Comparison of ENCODE assay signal across 22 cellular contexts in genomic region chr2:168969865-168970264, GRCh38.
A peak's percentile ranks its signal among the peaks of the same experiment; 100 is the strongest.
DNase-seq lines count a peak whose midpoint lies in the region; ATAC-seq, FAIRE-seq and TF ChIP-seq lines count a peak whose summit lies in the region.
"Had no signal": no experiment of that assay in that cellular context is flagged by ENCODE, and none has a peak within 500 bp of the region (broad histone marks: within the 10 kb centered on the region; RNA-seq: fewer than 3 reads in every experiment).

No MANE protein-coding gene starts in this region.

- no peaks in the 10 kb centered on the region for H3K36me3 Mint-ChIP-seq in nephron progenitor cell (ENCODE audit: low read depth)
- H3K36me3 Mint-ChIP-seq: CD8-positive, alpha-beta T cell had no signal

- peak; percentile 29 for FAIRE-seq in K562 (lab: Jason Lieb, UNC)
- FAIRE-seq: A204.1, D721Med, G401.6, GM12891, GM19239 had no signal

- DNase-seq in IMR-90 (no peak), K562 (ENCODE audit: extremely low read depth in 1 of 4, low spot score in 3 of 4) (no peak), nephron progenitor cell (no peak), brain microvascular endothelial cell (no peak), thyroid gland (no peak)
- DNase-seq in effector CD4-positive, alpha-beta T cell = no peak
- DNase-seq: 8988T; ACHN; Caco-2; Calu3; CD4-positive, alpha-beta T cell; CD8-positive, alpha-beta T cell; DMS79 treated with DMSO at 0.1 percent for 48 hours; GF-D8 had no signal

- BruUV-seq in IMR-90 (replicated peaks; lab: Mats Ljungman, UMichigan) = no TSS peak
- BruUV-seq in K562 (replicated peaks; lab: Mats Ljungman, UMichigan) = no TSS peak

- no peaks in the 10 kb centered on the region for H3K9me3 ChIP-seq in IMR-90 (ENCODE audit: control insufficient read depth, insufficient read depth, low read length)
- H3K9me3 ChIP-seq in K562 (replicated peaks; ENCODE audit: control insufficient read depth, insufficient read depth, low read depth, low read length) = no peaks in the 10 kb centered on the region
- no peaks in the 10 kb centered on the region for H3K9me3 ChIP-seq in thyroid gland
- H3K9me3 ChIP-seq: BLaER1 treated with 17β-estradiol and CSF1 and Interleukin-3, amounts not matched to agents 10 nM and 100 nM; Caco-2 had no signal

- no peaks in the 10 kb centered on the region for H3K9me1 ChIP-seq in IMR-90 (ENCODE audit: insufficient read depth, low read length)
- H3K9me1 ChIP-seq in K562 (ENCODE audit: control insufficient read depth, insufficient read depth, low read length) = no peaks in the 10 kb centered on the region

- H3K23ac ChIP-seq in IMR-90 (ENCODE audit: low read depth, low read length) = no peak overlapping the region

- H3K27ac ChIP-seq in IMR-90 (ENCODE audit: insufficient read depth, low read length) = no peak overlapping the region
- H3K27ac ChIP-seq in K562 (ENCODE audit: extremely low read depth, low read depth, low read length) = no peak overlapping the region
- H3K27ac ChIP-seq in brain microvascular endothelial cell = no peak overlapping the region
- H3K27ac ChIP-seq in thyroid gland = no peak overlapping the region
- H3K27ac ChIP-seq: C4-2B had no signal

- H2AFZ ChIP-seq in IMR-90 (replicated peaks; ENCODE audit: low read length, poor library complexity) (no peak overlapping the region), K562 (ENCODE audit: low read depth, low read length) (peak overlapping the region; percentile 36; the same call in 1 of the 2 replicates)

- CTCF ChIA-PET in IMR-90 (lab: Yijun Ruan, JAX) (interaction anchor here (0.6 kb wide), 1 partner anchor 8 kb away, joined by 5 read pairs; no protein-coding TSS in a partner anchor), K562 (lab: Yijun Ruan, JAX; ENCODE audit: low intra/inter-chr PET ratio) (no interaction called here)

- no peak for TF ChIP-seq POLR2A in IMR-90 (IDR thresholded peaks at IDR 0.05; ENCODE audit: low read depth, low read length)
- no peak for TF ChIP-seq POLR2A in K562 (conservative IDR thresholded peaks at IDR 0.05)
- no peak for TF ChIP-seq POLR2A in thyroid gland (IDR thresholded peaks at IDR 0.05)

- no peak overlapping the region for H3K18ac ChIP-seq in IMR-90 (ENCODE audit: low read depth, low read length)

- no peak overlapping the region for H2AK9ac ChIP-seq in IMR-90 (replicated peaks; ENCODE audit: low read depth, low read length, poor library complexity)

- H3K14ac ChIP-seq in IMR-90 (replicated peaks; ENCODE audit: low read depth, low read length) = no peak overlapping the region

- no peaks in the 10 kb centered on the region for H3K9me3 Mint-ChIP-seq in nephron progenitor cell
- H3K9me3 Mint-ChIP-seq: CD4-positive, alpha-beta T cell; CD8-positive, alpha-beta T cell had no signal

- no CpG with 5 or more reads among the region's 2 CpGs for WGBS in IMR-90 (ENCODE audit: extremely low coverage in 2 of 2, insufficient read length in 1 of 2), 2 experiments
- WGBS in K562 (ENCODE audit: insufficient coverage, low coverage, missing lambda C conversion rate) = 93% methylated on average over 2 of the region's 2 CpGs
- WGBS in thyroid gland, 2 donors = 97 to 98% methylated on average over 2 of the region's 2 CpGs

- peak overlapping the region; percentile 92 for H3K27ac Mint-ChIP-seq in nephron progenitor cell
- H3K27ac Mint-ChIP-seq: B cell; CD4-positive, alpha-beta T cell; CD8-positive, alpha-beta T cell had no signal

- H2BK20ac ChIP-seq in IMR-90 (ENCODE audit: low read depth, low read length) = no peak overlapping the region

- TF ChIP-seq CTCF in IMR-90 (conservative IDR thresholded peaks at IDR 0.05; ENCODE audit: low read depth, low read length) = no peak
- no peak for TF ChIP-seq CTCF in K562 (IDR thresholded peaks at IDR 0.05 in 2 of 3, conservative IDR thresholded peaks at IDR 0.05 in 1 of 3; ENCODE audit: insufficient read depth in 2 of 3, low read depth in 1 of 3, low read length in 3 of 3)
- TF ChIP-seq CTCF in nephron progenitor cell (IDR thresholded peaks at IDR 0.05) = no peak
- no peak for TF ChIP-seq CTCF in brain microvascular endothelial cell (IDR thresholded peaks at IDR 0.05; ENCODE audit: low read depth, low read length, missing control alignments)
- TF ChIP-seq CTCF in thyroid gland (IDR thresholded peaks at IDR 0.05) = no peak

- H3K79me2 ChIP-seq in K562 (ENCODE audit: control insufficient read depth, insufficient read depth, low read length) = no peaks in the 10 kb centered on the region

- H3K4me1 ChIP-seq in IMR-90 (ENCODE audit: control insufficient read depth, insufficient read depth, low read length) (no peaks in the 10 kb centered on the region), K562 (replicated peaks in 1 of 2; ENCODE audit: control insufficient read depth in 2 of 2, insufficient read depth in 2 of 2, low read length in 2 of 2) (no peaks in the 10 kb centered on the region; a peak in 2 of 5 replicates), thyroid gland (no peaks in the 10 kb centered on the region)
- H3K4me1 ChIP-seq: Caco-2 had no signal

- no peak overlapping the region for H2BK15ac ChIP-seq in IMR-90 (ENCODE audit: low read depth, low read length)

- H4K5ac ChIP-seq in IMR-90 (ENCODE audit: low read depth, low read length) = no peak overlapping the region

- no peak overlapping the region for H2BK120ac ChIP-seq in IMR-90 (ENCODE audit: low read depth, low read length)

- no peaks in the 10 kb centered on the region for H3K27me3 ChIP-seq in IMR-90 (ENCODE audit: control insufficient read depth, insufficient read depth, low read length)
- H3K27me3 ChIP-seq in K562 (ENCODE audit: control insufficient read depth in 2 of 2, insufficient read depth in 2 of 2, low read length in 2 of 2) = no peaks in the 10 kb centered on the region
- no peaks in the 10 kb centered on the region for H3K27me3 ChIP-seq in brain microvascular endothelial cell (replicated peaks)
- H3K27me3 ChIP-seq in thyroid gland = no peaks in the 10 kb centered on the region
- H3K27me3 ChIP-seq: BLaER1 treated with 17β-estradiol and CSF1 and Interleukin-3, amounts not matched to agents 10 nM and 100 nM had no signal

- no peaks in the 10 kb centered on the region for H3K36me3 ChIP-seq in IMR-90 (ENCODE audit: control insufficient read depth, insufficient read depth, low read length)
- H3K36me3 ChIP-seq in K562 (ENCODE audit: control insufficient read depth, insufficient read depth, low read length) = no peaks in the 10 kb centered on the region
- H3K36me3 ChIP-seq in brain microvascular endothelial cell (replicated peaks) = no peaks in the 10 kb centered on the region
- no peaks in the 10 kb centered on the region for H3K36me3 ChIP-seq in thyroid gland
- H3K36me3 ChIP-seq: BLaER1 treated with 17β-estradiol and CSF1 and Interleukin-3, amounts not matched to agents 10 nM and 100 nM had no signal

- TF ChIP-seq EP300 in K562 (IDR thresholded peaks at IDR 0.05; ENCODE audit: low read length) = no peak

- dilution Hi-C loops in IMR-90 (cut with HindIII; ENCODE audit: low sequenced_read_pairs, unreplicated experiment) = no loop called here

- intact Hi-C loops in IMR-90 (cut with micrococcal nuclease) (no loop called here), K562 (cut with micrococcal nuclease) (no loop called here), thyroid gland (cut with DNase I) (no loop called here)

- ATAC-seq in IMR-90 (ENCODE audit: low read depth) (no peak), K562 (peak; percentile 31)
- ATAC-seq: CD8-positive, alpha-beta T cell had no signal

- no peak overlapping the region for H3K4me2 ChIP-seq in IMR-90 (ENCODE audit: low read depth, low read length)
- H3K4me2 ChIP-seq in K562 (ENCODE audit: insufficient read depth, low read length) = no peak overlapping the region

- H3K4ac ChIP-seq in IMR-90 (ENCODE audit: low read depth, low read length) = no peak overlapping the region

- H3K56ac ChIP-seq in IMR-90 (ENCODE audit: extremely low read depth, insufficient read depth, low read length) = no peak overlapping the region

- H2AK5ac ChIP-seq in IMR-90 (ENCODE audit: low read depth, low read length) = no peak overlapping the region

- POLR2A ChIA-PET in IMR-90 (lab: Charles Lee; ENCODE audit: unreplicated experiment) = no interaction called here
- POLR2A ChIA-PET in K562 (lab: Yijun Ruan, JAX) = interaction anchor here (0.8 to 1.1 kb wide), 4 partner anchors 29 to 233 kb away, joined by 3 to 4 read pairs (median 3); no protein-coding TSS in a partner anchor

- H4K91ac ChIP-seq in IMR-90 (ENCODE audit: insufficient read depth, low read depth, low read length) = no peak overlapping the region

- H3K4me3 ChIP-seq in IMR-90 (ENCODE audit: insufficient read depth, low read depth, low read length) (no peak overlapping the region), K562 (no peak overlapping the region), brain microvascular endothelial cell (ENCODE audit: low read depth, low read length) (no peak overlapping the region), thyroid gland (replicated peaks in 1 of 3) (no peak overlapping the region)
- H3K4me3 ChIP-seq: BLaER1 treated with 17β-estradiol and CSF1 and Interleukin-3, amounts not matched to agents 10 nM and 100 nM had no signal

- H4K8ac ChIP-seq in IMR-90 (ENCODE audit: low read depth in 2 of 2, low read length in 2 of 2) = no peak overlapping the region

- no peak overlapping the region for H2BK5ac ChIP-seq in IMR-90 (ENCODE audit: low read depth, low read length, poor library complexity, severe bottlenecking)

- H3K27me3 Mint-ChIP-seq in nephron progenitor cell (ENCODE audit: low read depth, poor library complexity) = no peaks in the 10 kb centered on the region
- H3K27me3 Mint-ChIP-seq: B cell; CD4-positive, alpha-beta T cell had no signal

- H3K4me1 Mint-ChIP-seq in nephron progenitor cell = peaks cover 22% of the 10 kb centered on the region
- H3K4me1 Mint-ChIP-seq: B cell had no signal

- no peaks in the 10 kb centered on the region for H3K79me1 ChIP-seq in IMR-90 (ENCODE audit: low read depth in 1 of 2, low read length in 2 of 2)

- H3K9ac ChIP-seq in IMR-90 (ENCODE audit: low read depth, low read length) (no peak overlapping the region), K562 (ENCODE audit: insufficient read depth in 1 of 2, low read depth in 2 of 2, low read length in 2 of 2) (no peak overlapping the region)

- peak overlapping the region; percentile 56 for H3K4me3 Mint-ChIP-seq in nephron progenitor cell
- H3K4me3 Mint-ChIP-seq: B cell; CD4-positive, alpha-beta T cell; CD8-positive, alpha-beta T cell had no signal

- in situ Hi-C loops in IMR-90 (cut with MboI; ENCODE audit: low sequenced_read_pairs) (no loop called here), K562 (cut with MboI) (loop anchor here (25.0 kb wide), 1 partner anchor 442 kb away; no protein-coding TSS in a partner anchor), brain microvascular endothelial cell (cut with HindIII; ENCODE audit: low pct_ligation_motif_present, low sequenced_read_pairs) (loop anchor here (25.0 kb wide), 1 partner anchor 167 kb away; no protein-coding TSS in a partner anchor)

- no peaks in the 10 kb centered on the region for H4K20me1 ChIP-seq in IMR-90 (ENCODE audit: insufficient read depth, low read length)
- no peaks in the 10 kb centered on the region for H4K20me1 ChIP-seq in K562 (replicated peaks; ENCODE audit: control insufficient read depth, insufficient read depth, low read length)
- H4K20me1 ChIP-seq: BLaER1 treated with 17β-estradiol and CSF1 and Interleukin-3, amounts not matched to agents 10 nM and 100 nM had no signal

- no peak for TF ChIP-seq RAD21 in IMR-90 (IDR thresholded peaks at IDR 0.05; ENCODE audit: low read length)
- no peak for TF ChIP-seq RAD21 in K562 (CRISPR knock-in tag; conservative IDR thresholded peaks at IDR 0.05 in 1 of 2, IDR thresholded peaks at IDR 0.05 in 1 of 2)

TF ChIP-seq in K562, 482 proteins besides CTCF, POLR2A, EP300 and RAD21 (continues in another document):
- peak; percentile 81 for TF ChIP-seq MAFG (tag; conservative IDR thresholded peaks at IDR 0.05)
